Comparison of ENCODE assay signal across 23 cellular contexts in genomic region chr12:67364228-67364627, GRCh38.
A peak's percentile ranks its signal among the peaks of the same experiment; 100 is the strongest.
DNase-seq lines count a peak whose midpoint lies in the region; ATAC-seq lines count a peak whose summit lies in the region.
"Had no signal": no experiment of that assay in that cellular context is flagged by ENCODE, and none has a peak within 500 bp of the region (broad histone marks: within the 10 kb centered on the region; RNA-seq: fewer than 3 reads in every experiment).

No MANE protein-coding gene starts in this region.

- H2BK15ac ChIP-seq in mesendoderm (replicated peaks; ENCODE audit: low read depth) = no peak overlapping the region

- no peaks in the 10 kb centered on the region for H3K79me1 ChIP-seq in mesendoderm (ENCODE audit: low read length)

- no peak overlapping the region for H4K8ac ChIP-seq in mesendoderm (ENCODE audit: low read depth, low read length)

- H3K27me3 ChIP-seq in NT2/D1 (ENCODE audit: insufficient read depth, insufficient read length) (no peaks in the 10 kb centered on the region), mesendoderm (ENCODE audit: insufficient read depth, low read length, poor library complexity) (no peaks in the 10 kb centered on the region)
- H3K27me3 ChIP-seq: BE2C, cardiac muscle cell, esophagus squamous epithelium, gastrocnemius medialis, Peyer's patch had no signal

- no peak overlapping the region for H2AK5ac ChIP-seq in mesendoderm (ENCODE audit: low read length)

- no peak for ATAC-seq in HG02798 (IDR thresholded peaks at IDR 0.05; ENCODE audit: poor library complexity, unreplicated experiment)
- ATAC-seq in HG02973 (IDR thresholded peaks at IDR 0.05; ENCODE audit: unreplicated experiment) = no peak
- ATAC-seq: gastrocnemius medialis, right cardiac atrium, SK-N-SH treated with all-trans-retinoic acid at 6 μM for 48 hours had no signal

- H2BK120ac ChIP-seq in mesendoderm (ENCODE audit: low read depth, low read length) = no peak overlapping the region

- no peak overlapping the region for H3K18ac ChIP-seq in mesendoderm (ENCODE audit: low read length)

- DNase-seq in NCI-H2029 (lab: John Stamatoyannopoulos, UW) (peak; percentile 3), NCI-H2029 treated with DMSO at 0.1 percent for 48 hours (lab: John Stamatoyannopoulos, UW) (no peak), NCI-H146 treated with DMSO at 0.1 percent for 48 hours (lab: John Stamatoyannopoulos, UW; ENCODE audit: unreplicated experiment) (peak; percentile 15), NT2/D1 (ENCODE audit: low read depth, low spot score) (peak; percentile 8), mesendoderm (peak; percentile 92), COLO668 (lab: John Stamatoyannopoulos, UW; ENCODE audit: unreplicated experiment) (no peak)
- DNase-seq: activated CD4-positive, alpha-beta T cell treated with anti-CD3 and anti-CD28 coated beads for 48 hours; activated naive CD4-positive, alpha-beta T cell treated with anti-CD3 and anti-CD28 coated beads, Interleukin-2, amount 50 U/mL, for 16 hours; BE2C; esophagus squamous epithelium; gastrocnemius medialis; IMR-90; Peyer's patch; stimulated activated CD4-positive, alpha-beta T cell treated with anti-CD3 and anti-CD28 coated beads, Interleukin-12 subunit alpha, Interleukin-12 subunit beta, amount 100 ng/mL, for 4 hours; stimulated activated CD4-positive, alpha-beta T cell treated with anti-CD3 and anti-CD28 coated beads, Interleukin-4, amount 100 ng/mL, for 24 hours; stimulated activated naive CD4-positive, alpha-beta T cell had no signal

- no peak overlapping the region for H2BK5ac ChIP-seq in mesendoderm (ENCODE audit: low read length)

- H3K27ac ChIP-seq in mesendoderm (ENCODE audit: low read depth, low read length) = no peak overlapping the region
- H3K27ac ChIP-seq: cardiac muscle cell, coronary artery, esophagus squamous epithelium, gastrocnemius medialis, parathyroid adenoma, Peyer's patch had no signal

- H3K36me3 ChIP-seq in NT2/D1 (ENCODE audit: insufficient read depth, insufficient read length, low read length) (no peaks in the 10 kb centered on the region), mesendoderm (ENCODE audit: control insufficient read depth, insufficient read depth, low read length) (no peaks in the 10 kb centered on the region)
- H3K36me3 ChIP-seq: BE2C, cardiac muscle cell, esophagus squamous epithelium, gastrocnemius medialis, Peyer's patch had no signal

- no peak overlapping the region for H3K56ac ChIP-seq in mesendoderm (ENCODE audit: low read length)

- no peak overlapping the region for H4K5ac ChIP-seq in mesendoderm (ENCODE audit: low read length)

- no peak overlapping the region for H3K4ac ChIP-seq in mesendoderm (ENCODE audit: low read depth, low read length)

- H3K9me3 ChIP-seq in NT2/D1 (ENCODE audit: insufficient read depth, low read length) = peaks cover 20% of the 10 kb centered on the region; the same call in 1 of the 2 replicates
- H3K9me3 ChIP-seq: BE2C, esophagus squamous epithelium, gastrocnemius medialis, Peyer's patch had no signal

- H3K4me1 ChIP-seq in NT2/D1 (ENCODE audit: insufficient read depth, insufficient read length) (no peaks in the 10 kb centered on the region), mesendoderm (ENCODE audit: control insufficient read depth, low read depth, low read length) (peaks cover 6% of the 10 kb centered on the region)
- H3K4me1 ChIP-seq: BE2C, esophagus squamous epithelium, gastrocnemius medialis, parathyroid adenoma, Peyer's patch had no signal

- H3K4me3 ChIP-seq in NT2/D1 (ENCODE audit: insufficient read length, low read depth) (no peak overlapping the region), mesendoderm (ENCODE audit: low read length) (no peak overlapping the region)
- H3K4me3 ChIP-seq: cardiac muscle cell, coronary artery, esophagus squamous epithelium, gastrocnemius medialis, Peyer's patch had no signal

- no peak overlapping the region for H3K9ac ChIP-seq in NT2/D1 (ENCODE audit: insufficient read length, low read depth)
- no peak overlapping the region for H3K9ac ChIP-seq in mesendoderm (ENCODE audit: low read length)
- H3K9ac ChIP-seq: parathyroid adenoma had no signal

- no peaks in the 10 kb centered on the region for H3K79me2 ChIP-seq in mesendoderm (ENCODE audit: control insufficient read depth, insufficient read depth, low read length)
- H3K79me2 ChIP-seq: parathyroid adenoma had no signal

- H3K23ac ChIP-seq in mesendoderm (ENCODE audit: low read length) = no peak overlapping the region

- no peak overlapping the region for H3K4me2 ChIP-seq in mesendoderm (ENCODE audit: low read length)

Comparison
In these comparisons a context has a peak if more than half of its experiments do, and no peak if none do; other contexts are left out.
1. DNase-seq: peak in NCI-H2029 (single experiment), NCI-H146 treated with DMSO at 0.1 percent for 48 hours (single experiment), NT2/D1 (single experiment) and mesendoderm (single experiment); none in NCI-H2029 treated with DMSO at 0.1 percent for 48 hours (single experiment) and COLO668 (single experiment).